Comparison of ENCODE assay signal across 1 cellular context in genomic region chr12:57864811-57865751, GRCh38.
A peak's percentile ranks its signal among the peaks of the same experiment; 100 is the strongest.
TF ChIP-seq lines count a peak whose summit lies in the region.

No MANE protein-coding gene starts in this region.

TF ChIP-seq in HepG2, 621 proteins besides CTCF, POLR2A, EP300 and RAD21 (continued from another document):
- TF ChIP-seq ZNF777 (CRISPR knock-in tag; IDR thresholded peaks at IDR 0.05) (peak; percentile 62), NR3C1 (CRISPR knock-in tag; IDR thresholded peaks at IDR 0.05) (no peak), CEBPB (IDR thresholded peaks at IDR 0.05; ENCODE audit: borderline replicate concordance, low read depth, low read length) (peak; percentile 83), RBM39 (IDR thresholded peaks at IDR 0.05; ENCODE audit: low read depth, low read length, poor library complexity, severe bottlenecking) (no peak), TARDBP (CRISPR knock-in tag; IDR thresholded peaks at IDR 0.05) (0 out of 2 replicates have a peak, but pooled peaks have one; percentile 21), ZNF205 (CRISPR knock-in tag; IDR thresholded peaks at IDR 0.05) (no peak), NCOA2 (CRISPR knock-in tag; IDR thresholded peaks at IDR 0.05) (no peak), MYPOP (CRISPR knock-in tag; IDR thresholded peaks at IDR 0.05) (peak; percentile 25; the same call in 1 of the 2 replicates), ZFY (CRISPR knock-in tag; IDR thresholded peaks at IDR 0.05) (peak; percentile 54), ZNF547 (CRISPR knock-in tag; IDR thresholded peaks at IDR 0.05) (peak; percentile 71; the same call in 1 of the 2 replicates), ZFP91 (CRISPR knock-in tag; IDR thresholded peaks at IDR 0.05; ENCODE audit: borderline replicate concordance) (peak; percentile 37; the same call in 1 of the 2 replicates), BCL6 (CRISPR knock-in tag; IDR thresholded peaks at IDR 0.05) (peak; percentile 48; the same call in 1 of the 2 replicates), ZNF343 (CRISPR knock-in tag; IDR thresholded peaks at IDR 0.05) (no peak), TBX2 (CRISPR knock-in tag; IDR thresholded peaks at IDR 0.05; ENCODE audit: borderline replicate concordance) (0 out of 2 replicates have a peak, but pooled peaks have one; percentile 20), HNF4G (IDR thresholded peaks at IDR 0.05; ENCODE audit: borderline replicate concordance, low read depth, low read length) (no peak), HNF4G (CRISPR knock-in tag; IDR thresholded peaks at IDR 0.05; ENCODE audit: borderline replicate concordance, low read depth) (0 out of 2 replicates have a peak, but pooled peaks have one; percentile 40), ZSCAN30 (CRISPR knock-in tag; IDR thresholded peaks at IDR 0.05) (no peak), ZNF790 (CRISPR knock-in tag; IDR thresholded peaks at IDR 0.05; ENCODE audit: borderline replicate concordance) (0 out of 2 replicates have a peak, but pooled peaks have one; percentile 27), SAP130 (CRISPR knock-in tag; IDR thresholded peaks at IDR 0.05; ENCODE audit: low read depth) (peak; percentile 54), FOSL2 (CRISPR knock-in tag; IDR thresholded peaks at IDR 0.05) (0 out of 2 replicates have a peak, but pooled peaks have one; percentile 21), ZNF574 (CRISPR knock-in tag; IDR thresholded peaks at IDR 0.05) (peak; percentile 20; the same call in 1 of the 2 replicates), MYC (CRISPR knock-in tag; IDR thresholded peaks at IDR 0.05; ENCODE audit: borderline replicate concordance) (0 out of 2 replicates have a peak, but pooled peaks have one; percentile 32), HOXA5 (CRISPR knock-in tag; IDR thresholded peaks at IDR 0.05) (0 out of 2 replicates have a peak, but pooled peaks have one; percentile 17), ZNF333 (CRISPR knock-in tag; IDR thresholded peaks at IDR 0.05; ENCODE audit: borderline replicate concordance) (no peak), ZFX (CRISPR knock-in tag; IDR thresholded peaks at IDR 0.05; ENCODE audit: low read depth) (peak; percentile 47; the same call in 1 of the 2 replicates), RCOR2 (CRISPR knock-in tag; IDR thresholded peaks at IDR 0.05) (no peak), YEATS4 (CRISPR knock-in tag; IDR thresholded peaks at IDR 0.05; ENCODE audit: borderline replicate concordance) (peak; percentile 33; the same call in 1 of the 2 replicates), CEBPG (CRISPR knock-in tag; IDR thresholded peaks at IDR 0.05) (peak; percentile 89), ZBTB46 (CRISPR knock-in tag; IDR thresholded peaks at IDR 0.05; ENCODE audit: borderline replicate concordance) (no peak), PREB (CRISPR knock-in tag; IDR thresholded peaks at IDR 0.05) (no peak), KAT7 (CRISPR knock-in tag; IDR thresholded peaks at IDR 0.05; ENCODE audit: borderline replicate concordance) (no peak), GFI1 (CRISPR knock-in tag; IDR thresholded peaks at IDR 0.05; ENCODE audit: borderline replicate concordance) (peak; percentile 58)
